ENCODE assay signal across 8 cellular contexts in genomic region chr1:224358288-224358687, GRCh38. TPM values are rescaled to one million over a fixed set of nuclear protein-coding genes. Genes with fewer than 3 reads are reported as not detected.
DNase-seq lines count a peak whose midpoint lies in the region; ATAC-seq and TF ChIP-seq lines count a peak whose summit lies in the region.

No MANE protein-coding gene starts in this region.

- no peak overlapping the region for H3K27ac ChIP-seq in HUES64 (ENCODE audit: low read depth, low read length)

- H3K4me1 Mint-ChIP-seq in MCF 10A (ENCODE audit: insufficient read depth, unreplicated experiment), result peaks cover 26% of the 10 kb centered on the region

- intact Hi-C loops in MCF 10A (cut with micrococcal nuclease), result no loop called here

- H3K36me3 ChIP-seq in HUES64 (ENCODE audit: insufficient read depth, low read length) (peaks cover 20% of the 10 kb centered on the region; the same call in 1 of the 2 replicates), mucosa of stomach (ENCODE audit: control insufficient read depth, insufficient read depth, low read length) (no peaks in the 10 kb centered on the region)

- CTCF ChIA-PET in MCF 10A (lab: Yijun Ruan, JAX), result interaction anchor here (0.6 to 3.6 kb wide), 13 partner anchors 8 to 657 kb away, joined by 3 to 17 read pairs (median 4); no protein-coding TSS in a partner anchor

- TF ChIP-seq CTCF in AG09309 (IDR thresholded peaks at IDR 0.05; ENCODE audit: control insufficient read depth, insufficient read depth, low read depth, low read length, missing control alignments) (no peak), MCF 10A (IDR thresholded peaks at IDR 0.05; ENCODE audit: unreplicated experiment) (no peak)

- WGBS in HUES64, result 52% methylated on average over 4 of the region's 4 CpGs

- POLR2A ChIA-PET in MCF 10A (lab: Yijun Ruan, JAX), result interaction anchor here (0.7 to 7.2 kb wide), 37 partner anchors 9 to 656 kb away, joined by 3 to 76 read pairs (median 5); partner anchors contain the start of genes FBXO28, NVL and WDR26

- no peaks in the 10 kb centered on the region for H3K27me3 ChIP-seq in HUES64 (ENCODE audit: insufficient read depth, low read length)
- no peaks in the 10 kb centered on the region for H3K27me3 ChIP-seq in mucosa of stomach (ENCODE audit: control insufficient read depth, insufficient read depth, low read length)

- H3K4me3 ChIP-seq in AG09309 (ENCODE audit: control insufficient read depth, low read depth, low read length) (peak overlapping the region; percentile 77; the same call in 1 of the 2 replicates), HUES64 (ENCODE audit: low read length) (peak overlapping the region; percentile 98), mucosa of stomach (ENCODE audit: low read length) (peak overlapping the region; percentile 4)

- H3K9me3 Mint-ChIP-seq in MCF 10A (ENCODE audit: unreplicated experiment), result no peaks in the 10 kb centered on the region

- H3K9me3 ChIP-seq in HUES64 (ENCODE audit: insufficient read depth, low read depth, low read length) (no peaks in the 10 kb centered on the region), mucosa of stomach (ENCODE audit: control insufficient read depth, low read length) (no peaks in the 10 kb centered on the region)

- DNase-seq in AG09309 (ENCODE audit: low read depth) (no peak), MCF 10A (ENCODE audit: unreplicated experiment) (peak; percentile 7), NCI-H2107 (lab: John Stamatoyannopoulos, UW) (no peak), HK-2 (ENCODE audit: unreplicated experiment) (no peak), islet precursor cell (no peak)

- H3K4me3 Mint-ChIP-seq in MCF 10A (ENCODE audit: unreplicated experiment), result peak overlapping the region; percentile 89

- H3K4me1 ChIP-seq in HUES64 (ENCODE audit: insufficient read depth, low read length), result peaks cover 6% of the 10 kb centered on the region; the same call in 1 of the 2 replicates
- peaks cover 16% of the 10 kb centered on the region for H3K4me1 ChIP-seq in mucosa of stomach (ENCODE audit: control insufficient read depth, insufficient read depth, low read length)

- H3K9ac ChIP-seq in HUES64 (ENCODE audit: low read depth, low read length), result peak overlapping the region; percentile 80; the same call in 1 of the 2 replicates
- peak overlapping the region; percentile 82 for H3K9ac ChIP-seq in mucosa of stomach (ENCODE audit: low read length)

- no peak for ATAC-seq in HG03378 (IDR thresholded peaks at IDR 0.05; ENCODE audit: unreplicated experiment)

- H3K27ac Mint-ChIP-seq in MCF 10A (ENCODE audit: low read depth, unreplicated experiment), result peak overlapping the region; percentile 74

- peaks cover 32% of the 10 kb centered on the region for H3K36me3 Mint-ChIP-seq in MCF 10A (ENCODE audit: insufficient read depth, unreplicated experiment)

- BruUV-seq in MCF 10A (replicated peaks; lab: Mats Ljungman, UMichigan), result no TSS peak

- no peaks in the 10 kb centered on the region for H3K27me3 Mint-ChIP-seq in MCF 10A (ENCODE audit: insufficient read depth, unreplicated experiment)

RNA-seq across cellular contexts. Expression of gene CNIH4, which starts 1.6 kb away (rescaled TPM):
- 83.0 TPM for polyA plus RNA-seq in HUES64 (2013, experiment 1 of 2)
- 83.4 TPM for polyA plus RNA-seq in HUES64 (2013, experiment 2 of 2)
- total RNA-seq in MCF 10A (2022), result 190 and 212 TPM in 2 replicates

RNA-seq across cellular contexts. Expression of gene NVL, which starts 28.3 kb away (rescaled TPM):
- polyA plus RNA-seq in HUES64 (2013, experiment 1 of 2), result 34.7 TPM
- 31.4 TPM for polyA plus RNA-seq in HUES64 (2013, experiment 2 of 2)
- 69.8 and 81.5 TPM in 2 replicates for total RNA-seq in MCF 10A (2022)

Comparison
In these comparisons a context has a peak if more than half of its experiments do, and no peak if none do; other contexts are left out.
1. H3K4me3 ChIP-seq: peak in every context shown above with its lines; median percentile 98 in HUES64; 77 in AG09309; 4 in mucosa of stomach.